Comparison of ENCODE assay signal across 8 cellular contexts in the genomic region with DNA sequence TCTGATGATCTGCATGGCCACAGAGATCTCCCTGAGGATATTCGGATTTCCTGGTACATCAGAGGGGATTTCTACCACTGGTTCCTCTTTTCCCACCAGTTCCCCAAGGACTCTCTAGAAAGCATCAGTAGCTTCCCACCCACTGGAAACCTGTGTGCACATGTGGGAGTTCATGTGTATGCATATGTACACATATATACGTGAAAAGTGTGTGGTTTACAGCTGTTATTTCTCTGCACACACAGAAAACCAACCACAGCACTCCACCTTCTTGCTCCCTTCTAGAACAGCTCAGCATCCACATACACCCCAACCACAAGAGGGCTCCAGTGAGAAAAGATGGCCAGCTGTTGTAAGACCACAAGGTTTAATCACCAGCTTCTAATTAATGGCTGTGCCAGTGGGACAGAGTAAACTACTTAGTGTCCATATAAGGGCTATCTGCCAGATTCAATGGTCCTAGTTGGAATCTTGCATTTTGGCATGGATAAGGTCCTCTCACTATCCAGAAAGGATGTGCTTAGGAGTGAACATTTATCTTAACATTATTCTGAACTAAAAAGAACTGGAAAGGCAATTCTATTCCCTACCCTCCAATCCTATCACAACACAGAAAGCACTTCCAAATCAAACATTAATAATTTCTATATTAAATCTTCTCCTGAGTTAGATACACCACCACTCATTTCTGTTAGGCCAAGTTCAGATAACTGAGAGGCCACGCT. TPM values are rescaled to one million over a fixed set of nuclear protein-coding genes. Genes with fewer than 3 reads are reported as not detected.
DNase-seq lines count a peak whose midpoint lies in the region.

No MANE protein-coding gene starts in this region.

- H3K27ac Mint-ChIP-seq in IgD-negative memory B cell: peak overlapping the region; percentile 60 to 86 (median 85)

- peaks cover 30 to 40% (median 38%) of the 10 kb centered on the region in 3 donors for H3K4me1 Mint-ChIP-seq in IgD-negative memory B cell

- H3K9me3 Mint-ChIP-seq in IgD-negative memory B cell: no peaks in the 10 kb centered on the region

- H3K36me3 Mint-ChIP-seq in IgD-negative memory B cell: peaks cover 4% of the 10 kb centered on the region

- H3K4me3 Mint-ChIP-seq in IgD-negative memory B cell: peak overlapping the region in 2 of 4 donors; percentile 51 to 74

- no peaks in the 10 kb centered on the region for H3K27me3 Mint-ChIP-seq in IgD-negative memory B cell

- DNase-seq in ELR (ENCODE audit: low read depth) (peak; percentile 70), RPMI8226 (peak; percentile 67), amniotic stem cell (lab: John Stamatoyannopoulos, UW) (peak; percentile 38), iris pigment epithelial cell (ENCODE audit: low read depth) (peak; percentile 70), retina (no peak), NCI-H774 (lab: John Stamatoyannopoulos, UW) (no peak)
- DNase-seq in stimulated activated CD4-positive, alpha-beta T cell treated with anti-CD3 and anti-CD28 coated beads, TNF-alpha, amount 100 ng/mL, for 24 hours (ENCODE audit: low read depth in 3 of 3): peak in 2 of 3 experiments; percentile 34 to 54

RNA-seq across cellular contexts. Expression of gene GPR3, which starts 24.1 kb away (rescaled TPM):
- 0.16 TPM for polyA plus RNA-seq in IgD-negative memory B cell

RNA-seq across cellular contexts. Expression of gene CD164L2, which starts 33.4 kb away (rescaled TPM):
- polyA plus RNA-seq in IgD-negative memory B cell: not detected

RNA-seq across cellular contexts. Expression of gene FCN3, which starts 41.9 kb away (rescaled TPM):
- not detected for polyA plus RNA-seq in IgD-negative memory B cell

RNA-seq across cellular contexts. Expression of gene MAP3K6, which starts 49.8 kb away (rescaled TPM):
- 3.9 TPM for polyA plus RNA-seq in IgD-negative memory B cell

Comparison
In these comparisons a context has a peak if more than half of its experiments do, and no peak if none do; other contexts are left out.
1. DNase-seq: peak in ELR (single experiment), RPMI8226 (single experiment), amniotic stem cell (single experiment), iris pigment epithelial cell (single experiment) and stimulated activated CD4-positive, alpha-beta T cell treated with anti-CD3 and anti-CD28 coated beads, TNF-alpha, amount 100 ng/mL, for 24 hours (2 of 3); none in retina (single experiment) and NCI-H774 (single experiment).